1 cellular context compared by ENCODE assay signal in genomic region chr2:46018773-46019593, GRCh38.
TF ChIP-seq lines count a peak whose summit lies in the region.

No MANE protein-coding gene starts in this region.

TF ChIP-seq in GM23338, 12 proteins besides CTCF, POLR2A, EP300 and RAD21 (continued from another document):
- no peak for TF ChIP-seq ZNF462 (CRISPR knock-in tag; IDR thresholded peaks at IDR 0.05)
- TF ChIP-seq ZNF331 (CRISPR knock-in tag; IDR thresholded peaks at IDR 0.05; ENCODE audit: low read depth) = no peak
- TF ChIP-seq CREB1 (CRISPR knock-in tag; IDR thresholded peaks at IDR 0.05; ENCODE audit: low read depth) = no peak
- no peak for TF ChIP-seq JUNB (IDR thresholded peaks at IDR 0.05; ENCODE audit: unreplicated experiment)
- TF ChIP-seq EZH2phosphoT487 (IDR thresholded peaks at IDR 0.05; ENCODE audit: unreplicated experiment) = no peak
